Comparison of ENCODE assay signal across 7 cellular contexts in the genomic region with DNA sequence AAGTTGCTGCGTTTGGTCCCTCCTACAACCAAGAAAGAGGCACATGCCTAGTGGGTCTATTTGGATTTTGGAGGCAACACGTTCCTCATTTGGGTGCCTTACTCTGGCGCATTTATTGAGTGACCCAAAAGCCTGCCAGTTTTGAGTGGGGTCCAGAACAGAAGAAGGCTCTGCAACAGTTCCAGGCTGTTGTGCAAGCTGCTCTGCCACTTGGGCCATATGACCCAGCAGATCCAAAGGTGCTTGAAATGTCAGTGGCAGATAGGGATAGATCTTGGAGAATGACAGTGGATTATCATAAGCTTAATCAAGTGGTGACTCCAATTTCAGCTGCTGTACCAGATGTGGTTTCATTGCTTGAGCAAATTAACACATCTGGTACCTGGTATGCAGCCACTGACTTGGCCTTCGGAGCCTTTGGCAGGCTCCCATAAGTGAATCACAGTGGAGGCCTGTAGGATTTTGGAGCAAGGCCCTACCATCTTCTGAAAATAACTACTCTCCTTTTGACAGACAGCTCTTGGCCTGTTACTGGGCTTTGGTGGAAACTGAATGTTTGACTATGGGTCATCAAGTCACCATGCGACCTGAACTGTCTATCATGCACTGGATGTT.
DNase-seq lines count a peak whose midpoint lies in the region; ATAC-seq and TF ChIP-seq lines count a peak whose summit lies in the region.
"Not testable (repeated sequence)": the region's sequence is repeated elsewhere in the genome, so short reads cannot be mapped to it uniquely, and the experiment has no call there.

No MANE protein-coding gene starts in this region.

- CTCF ChIA-PET in RWPE1 (lab: Yijun Ruan, JAX) = not testable (repeated sequence)

- POLR2A ChIA-PET in RWPE1 (lab: Yijun Ruan, JAX; ENCODE audit: low non-redundant PET) = not testable (repeated sequence)

- peak overlapping the region; percentile 56 for H3K27ac ChIP-seq in RWPE1

- DNase-seq in EH (ENCODE audit: low read depth) (peak; percentile 10), HCEC 1CT (peak; percentile 21), NCI-H524 (lab: John Stamatoyannopoulos, UW) (peak; percentile 70 to 90), fibroblast of gingiva (ENCODE audit: low read depth) (peak; percentile 15), fibroblast of the aortic adventitia (ENCODE audit: low read depth) (peak; percentile 19)
- DNase-seq in RWPE1 (ENCODE audit: low spot score); left ventricle myocardium superior: not testable (repeated sequence)

- ATAC-seq in left ventricle myocardium superior = peak; percentile 48

- intact Hi-C loops in left ventricle myocardium superior (cut with micrococcal nuclease) = not testable (repeated sequence)

- not testable (repeated sequence) for H3K4me3 ChIP-seq in fibroblast of the aortic adventitia (ENCODE audit: low read depth, low read length)

- not testable (repeated sequence) for TF ChIP-seq CTCF in RWPE1 (conservative IDR thresholded peaks at IDR 0.05; ENCODE audit: low read depth); fibroblast of the aortic adventitia (IDR thresholded peaks at IDR 0.05; ENCODE audit: insufficient read depth, low read length)
